ENCODE assay signal across 23 cellular contexts in genomic region chr11:83676061-83676460, GRCh38.
"Had no signal": no experiment of that assay in that cellular context is flagged by ENCODE, and none has a peak within 500 bp of the region (broad histone marks: within the 10 kb centered on the region; RNA-seq: fewer than 3 reads in every experiment).

No MANE protein-coding gene starts in this region.

- H3K4me3 ChIP-seq: dorsolateral prefrontal cortex, gastroesophageal sphincter, lung, spleen, tibial artery, upper lobe of left lung, uterus had no signal

- H3K4me3 Mint-ChIP-seq: naive thymus-derived CD4-positive, alpha-beta T cell; nephron progenitor cell; stimulated activated memory B cell treated with anti-CD40 and anti-IgM and Interleukin-4, amounts not matched to agents 10 μg/mL and 1 μg/mL and 100 μg/mL, for 72 hours; stimulated activated naive CD8-positive, alpha-beta T cell treated with anti-CD3 and anti-CD28 coated beads, Interleukin-15, Interleukin-2, amounts not matched to agents 100 ng/mL and 50 ng/mL, for 24 hours had no signal

- H3K4me1 ChIP-seq: gastroesophageal sphincter, spleen, tibial artery, upper lobe of left lung, uterus had no signal

- H3K27ac ChIP-seq: gastroesophageal sphincter, neutrophil, spleen, tibial artery, upper lobe of left lung, uterus had no signal

- H3K27me3 ChIP-seq: dorsolateral prefrontal cortex, gastroesophageal sphincter, neutrophil, tibial artery, upper lobe of left lung, uterus had no signal

- H3K27ac Mint-ChIP-seq: naive thymus-derived CD4-positive, alpha-beta T cell; nephron progenitor cell; stimulated activated memory B cell treated with anti-CD40 and anti-IgM and Interleukin-4, amounts not matched to agents 10 μg/mL and 1 μg/mL and 100 μg/mL, for 72 hours; stimulated activated naive CD8-positive, alpha-beta T cell treated with anti-CD3 and anti-CD28 coated beads, Interleukin-15, Interleukin-2, amounts not matched to agents 100 ng/mL and 50 ng/mL, for 24 hours had no signal

- H3K9me3 Mint-ChIP-seq: nephron progenitor cell; stimulated activated memory B cell treated with anti-CD40 and anti-IgM and Interleukin-4, amounts not matched to agents 10 μg/mL and 1 μg/mL and 100 μg/mL, for 72 hours; stimulated activated naive CD8-positive, alpha-beta T cell treated with anti-CD3 and anti-CD28 coated beads, Interleukin-15, Interleukin-2, amounts not matched to agents 100 ng/mL and 50 ng/mL, for 24 hours had no signal

- DNase-seq: cortex of kidney; dorsolateral prefrontal cortex; effector CD8-positive, alpha-beta T cell; glutamatergic neuron; left cardiac atrium; left ventricle myocardium superior; naive thymus-derived CD4-positive, alpha-beta T cell; nephron progenitor cell; posterior cingulate gyrus; spleen; stimulated activated CD4-positive, alpha-beta T cell treated with anti-CD3 and anti-CD28 coated beads, Interleukin-15, amount 100 ng/mL, for 24 hours; stimulated activated CD4-positive, alpha-beta T cell treated with anti-CD3 and anti-CD28 coated beads, Interleukin-1b, Interleukin-23, amount 100 ng/mL, for 48 hours; stimulated activated CD4-positive, alpha-beta T cell treated with anti-CD3 and anti-CD28 coated beads, Interleukin-4, amount 100 ng/mL, for 24 hours; tibial artery; upper lobe of left lung; uterus had no signal

- FAIRE-seq: keratinocyte had no signal

- H3K9me3 ChIP-seq: gastroesophageal sphincter, neutrophil, spleen, tibial artery, upper lobe of left lung, uterus had no signal

- H3K4me1 Mint-ChIP-seq: naive thymus-derived CD4-positive, alpha-beta T cell had no signal

- H3K36me3 ChIP-seq: gastroesophageal sphincter, neutrophil, spleen, tibial artery, upper lobe of left lung, uterus had no signal

- H3K36me3 Mint-ChIP-seq: naive thymus-derived CD4-positive, alpha-beta T cell; stimulated activated memory B cell treated with anti-CD40 and anti-IgM and Interleukin-4, amounts not matched to agents 10 μg/mL and 1 μg/mL and 100 μg/mL, for 72 hours had no signal

- ATAC-seq: gastroesophageal sphincter; left cardiac atrium; left ventricle myocardium superior; naive thymus-derived CD4-positive, alpha-beta T cell; sciatic nerve; stimulated activated memory B cell treated with anti-CD40 and anti-IgM and Interleukin-4, amounts not matched to agents 10 μg/mL and 1 μg/mL and 100 μg/mL, for 72 hours had no signal
